In genomic region chr3:81760215-81760614, GRCh38 we compare ENCODE assay signal across 9 cellular contexts. TPM values are rescaled to one million over a fixed set of nuclear protein-coding genes. Genes with fewer than 3 reads are reported as not detected.
A peak's percentile ranks its signal among the peaks of the same experiment; 100 is the strongest.
DNase-seq lines count a peak whose midpoint lies in the region; ATAC-seq, FAIRE-seq and TF ChIP-seq lines count a peak whose summit lies in the region.
"Had no signal": no experiment of that assay in that cellular context is flagged by ENCODE, and none has a peak within 500 bp of the region (broad histone marks: within the 10 kb centered on the region; RNA-seq: fewer than 3 reads in every experiment).

No MANE protein-coding gene starts in this region.

- H3K36me3 ChIP-seq in right atrium auricular region (peaks cover 15% of the 10 kb centered on the region), body of pancreas (replicated peaks in 1 of 2; ENCODE audit: insufficient read depth in 1 of 2, low read depth in 2 of 2) (no peaks in the 10 kb centered on the region)

- TF ChIP-seq CTCF in right atrium auricular region (IDR thresholded peaks at IDR 0.05) (no peak), body of pancreas (IDR thresholded peaks at IDR 0.05) (no peak)

- peak overlapping the region; percentile 73 to 78 for H3K4me3 ChIP-seq in right atrium auricular region
- peak overlapping the region in 1 of 2 donors; percentile 8 for H3K4me3 ChIP-seq in body of pancreas

- peaks cover 13% of the 10 kb centered on the region for H3K4me1 Mint-ChIP-seq in memory B cell

- ATAC-seq in Right ventricle myocardium inferior (no peak), body of pancreas (no peak), memory B cell (ENCODE audit: low read depth) (no peak), GM21786 (IDR thresholded peaks at IDR 0.05; ENCODE audit: unreplicated experiment) (no peak)

- H3K27me3 Mint-ChIP-seq in memory B cell: no peaks in the 10 kb centered on the region

- no peaks in the 10 kb centered on the region for H3K9me3 Mint-ChIP-seq in memory B cell

- intact Hi-C loops in Right ventricle myocardium inferior (cut with DNase I): loop anchor here (2.0 to 5.0 kb wide), 5 partner anchors 31 to 102 kb away; no protein-coding TSS in a partner anchor
- intact Hi-C loops in body of pancreas (cut with DNase I): no loop called here

- 24 to 30% methylated on average over 3 of the region's 3 CpGs for WGBS in body of pancreas, 2 donors

- no peaks in the 10 kb centered on the region for H3K9me3 ChIP-seq in right atrium auricular region
- no peaks in the 10 kb centered on the region for H3K9me3 ChIP-seq in body of pancreas

- H3K27ac ChIP-seq in right atrium auricular region: peak overlapping the region; percentile 98 to 99
- H3K27ac ChIP-seq in body of pancreas: peak overlapping the region; percentile 37 to 100 (median 99)

- TF ChIP-seq POLR2A in body of pancreas (IDR thresholded peaks at IDR 0.05): no peak

- DNase-seq in right atrium auricular region (ENCODE audit: low spot score) (no peak), Right ventricle myocardium inferior (ENCODE audit: missing footprints) (no peak), body of pancreas (no peak), memory B cell (ENCODE audit: low spot score in 2 of 2) (no peak), GM19239 (ENCODE audit: insufficient read length, low spot score) (no peak), AG20443 (ENCODE audit: low spot score) (no peak)
- DNase-seq in effector CD4-positive, alpha-beta T cell: no peak

- H3K36me3 Mint-ChIP-seq in memory B cell: peaks cover 22% of the 10 kb centered on the region

- FAIRE-seq in GM19239 (lab: Jason Lieb, UNC): no peak
- FAIRE-seq: TTC549 had no signal

- peak overlapping the region; percentile 97 for H3K27ac Mint-ChIP-seq in memory B cell

- H3K27me3 ChIP-seq in right atrium auricular region (no peaks in the 10 kb centered on the region), body of pancreas (no peaks in the 10 kb centered on the region)

- H3K4me1 ChIP-seq in right atrium auricular region (peaks cover 0 to 52% of the 10 kb centered on the region in 2 donors), body of pancreas (peaks cover 24% of the 10 kb centered on the region)

- H3K4me3 Mint-ChIP-seq in memory B cell: peak overlapping the region; percentile 98

RNA-seq across cellular contexts. Expression of gene GBE1, which starts 1.2 kb away (rescaled TPM):
- total RNA-seq in right atrium auricular region (10 to 100 TPM; 52.5 to 72.6 TPM), Right ventricle myocardium inferior (88.6 TPM), body of pancreas (10 to 100 TPM in 1 of 2 donors, 1 to 10 TPM in 1; 9.6 to 15.8 TPM)
